ENCODE assay signal across 14 cellular contexts in genomic region chr2:241109210-241110088, GRCh38. TPM values are rescaled to one million over a fixed set of nuclear protein-coding genes. Genes with fewer than 3 reads are reported as not detected.
DNase-seq lines count a peak whose midpoint lies in the region; ATAC-seq, FAIRE-seq and TF ChIP-seq lines count a peak whose summit lies in the region.
"Had no signal": no experiment of that assay in that cellular context is flagged by ENCODE, and none has a peak within 500 bp of the region (broad histone marks: within the 10 kb centered on the region; RNA-seq: fewer than 3 reads in every experiment).

No MANE protein-coding gene starts in this region.

- H3K27ac ChIP-seq in HepG2 (ENCODE audit: extremely low read length, insufficient read depth, low read length) (no peak overlapping the region), thymus (ENCODE audit: low read depth) (peak overlapping the region; percentile 88)

- no peak for TF ChIP-seq CTCF in HepG2 (CRISPR knock-in tag; IDR thresholded peaks at IDR 0.05)

- no peak for TF ChIP-seq POLR2A in HepG2 (IDR thresholded peaks at IDR 0.05; ENCODE audit: insufficient read depth in 1 of 2, low read depth in 2 of 2, low read length in 2 of 2)

- WGBS in HepG2 (ENCODE audit: low lambda C conversion rate): 88% methylated on average over 14 of the region's 14 CpGs
- WGBS in thymus: 96% methylated on average over 14 of the region's 14 CpGs

- TF ChIP-seq RAD21 in HepG2 (CRISPR knock-in tag; IDR thresholded peaks at IDR 0.05): no peak

- H3K9me3 ChIP-seq in HepG2 (ENCODE audit: low read length) (no peaks in the 10 kb centered on the region), thymus (ENCODE audit: control insufficient read depth) (no peaks in the 10 kb centered on the region)

- no peaks in the 10 kb centered on the region for H3K4me1 ChIP-seq in HepG2 (ENCODE audit: insufficient read depth, low read length)
- no peaks in the 10 kb centered on the region for H3K4me1 ChIP-seq in thymus (ENCODE audit: control insufficient read depth, insufficient read depth, low read length)

- peak; percentile 48 for DNase-seq in stimulated activated CD4-positive, alpha-beta T cell treated with anti-CD3 and anti-CD28 coated beads, Interleukin-15, amount 100 ng/mL, for 24 hours
- no peak for DNase-seq in stimulated activated CD4-positive, alpha-beta T cell treated with anti-CD3 and anti-CD28 coated beads, Interleukin-4, amount 100 ng/mL, for 4 hours
- DNase-seq in activated T-cell treated with anti-CD3 and anti-CD28 coated beads, Interleukin-2, amount 50 U/mL, for 1 hour: peak; percentile 44
- DNase-seq in HepG2 (ENCODE audit: low spot score): no peak
- no peak for DNase-seq in ACHN
- DNase-seq: DND-41, foreskin fibroblast, HCEC 1CT, NCI-H187, RPMI8226, T-helper 9 cell had no signal

- H3K4me3 ChIP-seq in HepG2 (replicated peaks in 1 of 3; ENCODE audit: insufficient read depth in 1 of 3, low read depth in 2 of 3, low read length in 3 of 3) (no peak overlapping the region), thymus (ENCODE audit: low read length) (no peak overlapping the region)

- no peak overlapping the region for H2AFZ ChIP-seq in HepG2 (ENCODE audit: low read length)

- intact Hi-C loops in HepG2 (cut with micrococcal nuclease; ENCODE audit: unreplicated experiment): no loop called here

- H3K9ac ChIP-seq in HepG2 (ENCODE audit: insufficient read depth, low read depth, low read length): no peak overlapping the region

- no peaks in the 10 kb centered on the region for H3K27me3 ChIP-seq in HepG2 (ENCODE audit: control insufficient read depth in 1 of 2, insufficient read depth in 2 of 2, low read length in 2 of 2)
- no peaks in the 10 kb centered on the region for H3K27me3 ChIP-seq in thymus (ENCODE audit: control insufficient read depth, insufficient read depth)

- H3K4me2 ChIP-seq in HepG2 (ENCODE audit: low read depth, low read length): no peak overlapping the region

- peaks cover 7 to 29% of the 10 kb centered on the region in 2 experiments; a peak in 4 of 5 replicates for H3K36me3 ChIP-seq in HepG2 (replicated peaks in 1 of 2; ENCODE audit: control insufficient read depth in 1 of 2, insufficient read depth in 2 of 2, low read length in 2 of 2)
- H3K36me3 ChIP-seq in thymus (ENCODE audit: control insufficient read depth, insufficient read depth): peaks cover 22% of the 10 kb centered on the region

- ATAC-seq in HepG2: no peak
- no peak for ATAC-seq in GM21360 (IDR thresholded peaks at IDR 0.05; ENCODE audit: unreplicated experiment)
- ATAC-seq in HG02973 (IDR thresholded peaks at IDR 0.05; ENCODE audit: unreplicated experiment): no peak

- H4K20me1 ChIP-seq in HepG2 (ENCODE audit: insufficient read depth, low read length): no peaks in the 10 kb centered on the region

- in situ Hi-C loops in HepG2 (cut with HindIII; ENCODE audit: extremely low pct_ligation_motif_present, low pct_unique_long_range_greater_than_20kb) (no loop called here), ACHN (cut with HindIII; ENCODE audit: low pct_ligation_motif_present, low pct_unique_long_range_greater_than_20kb, low sequenced_read_pairs) (no loop called here)

- CTCF ChIA-PET in HepG2 (lab: Yijun Ruan, JAX; ENCODE audit: low intra/inter-chr PET ratio, low total read pairs): no interaction called here

- POLR2A ChIA-PET in HepG2 (lab: Yijun Ruan, JAX): no interaction called here

- no peaks in the 10 kb centered on the region for H3K79me2 ChIP-seq in HepG2 (ENCODE audit: insufficient read depth, low read length)

- no TSS peak for BruUV-seq in HepG2 (replicated peaks; lab: Mats Ljungman, UMichigan)

- TF ChIP-seq EP300 in HepG2 (IDR thresholded peaks at IDR 0.05; ENCODE audit: low read depth in 2 of 2, low read length in 2 of 2): no peak
- TF ChIP-seq EP300 in HepG2 (CRISPR knock-in tag; IDR thresholded peaks at IDR 0.05; ENCODE audit: borderline replicate concordance): no peak

- FAIRE-seq in HepG2 (lab: Jason Lieb, UNC): no peak

RNA-seq across cellular contexts. Expression of gene MTERF4, which starts 7.4 kb away (rescaled TPM):
- total RNA-seq in HepG2 (2016; rRNA removed; fragmentation: Illumina TruSeq; extraction: Trizol): 59.8 and 61.5 TPM in 2 replicates
- total RNA-seq in HepG2 (2016; cell fraction: cytosol; rRNA removed; fragmentation: Illumina TruSeq; extraction: Trizol; ENCODE audit: low read depth): 20.2 and 20.4 TPM in 2 replicates
- 57.2 and 63.4 TPM in 2 replicates for total RNA-seq in HepG2 (2016; cell fraction: insoluble cytoplasmic fraction; rRNA removed; fragmentation: Illumina TruSeq; extraction: Trizol)
- total RNA-seq in HepG2 (2016; cell fraction: membrane; rRNA removed; fragmentation: Illumina TruSeq; extraction: Trizol): 27.2 and 28.3 TPM in 2 replicates
- 47.3 and 61.7 TPM in 2 replicates for total RNA-seq in HepG2 (2016; cell fraction: nucleus; rRNA removed; fragmentation: Illumina TruSeq; extraction: Trizol)
- polyA plus RNA-seq in HepG2 (2011; rRNA removed) (37.1 and 50.5 TPM in 2 replicates), thymus (41.7 TPM)
- polyA plus RNA-seq in HepG2 (2011; cell fraction: cytosol; rRNA removed): 29.8 and 33.1 TPM in 2 replicates
- 71.5 and 77.4 TPM in 2 replicates for polyA plus RNA-seq in HepG2 (2011; cell fraction: nucleus; rRNA removed)
- 27.8 and 38.2 TPM in 2 replicates for polyA plus RNA-seq in HepG2 (2012)
- 18.2 and 22.9 TPM in 2 replicates for polyA plus RNA-seq in HepG2 (2016; cell fraction: cytosol; fragmentation: Illumina TruSeq; extraction: Trizol; ENCODE audit: low read depth)
- 67.1 and 69.1 TPM in 2 replicates for polyA plus RNA-seq in HepG2 (2016; cell fraction: insoluble cytoplasmic fraction; fragmentation: Illumina TruSeq; extraction: Trizol; ENCODE audit: low read depth)
- 20.0 and 22.3 TPM in 2 replicates for polyA plus RNA-seq in HepG2 (2016; cell fraction: membrane; fragmentation: Illumina TruSeq; extraction: Trizol; ENCODE audit: low read depth)
- polyA plus RNA-seq in HepG2 (2016; cell fraction: nucleus; fragmentation: Illumina TruSeq; extraction: Trizol; ENCODE audit: insufficient read depth, low read depth): 82.3 and 82.6 TPM in 2 replicates
- 31.6 and 46.9 TPM in 2 replicates for polyA minus RNA-seq in HepG2 (2011; rRNA and poly(A)+ RNA removed; ENCODE audit: low replicate concordance)
- 15.7 and 20.7 TPM in 2 replicates for polyA minus RNA-seq in HepG2 (2011; cell fraction: cytosol; rRNA and poly(A)+ RNA removed)
- polyA minus RNA-seq in HepG2 (2011; cell fraction: nucleus; rRNA and poly(A)+ RNA removed): 76.1 and 79.6 TPM in 2 replicates

RNA-seq across cellular contexts. Expression of gene PASK, which starts 39.8 kb away (rescaled TPM):
- 16.0 and 17.0 TPM in 2 replicates for total RNA-seq in HepG2 (2016; rRNA removed; fragmentation: Illumina TruSeq; extraction: Trizol)
- 18.0 and 28.0 TPM in 2 replicates for total RNA-seq in HepG2 (2016; cell fraction: cytosol; rRNA removed; fragmentation: Illumina TruSeq; extraction: Trizol; ENCODE audit: low read depth)
- 14.4 and 17.9 TPM in 2 replicates for total RNA-seq in HepG2 (2016; cell fraction: insoluble cytoplasmic fraction; rRNA removed; fragmentation: Illumina TruSeq; extraction: Trizol)
- total RNA-seq in HepG2 (2016; cell fraction: membrane; rRNA removed; fragmentation: Illumina TruSeq; extraction: Trizol): 5.9 and 7.8 TPM in 2 replicates
- total RNA-seq in HepG2 (2016; cell fraction: nucleus; rRNA removed; fragmentation: Illumina TruSeq; extraction: Trizol): 22.6 and 27.5 TPM in 2 replicates
- 6.9 and 7.1 TPM in 2 replicates for polyA plus RNA-seq in HepG2 (2011; rRNA removed)
- polyA plus RNA-seq in HepG2 (2011; cell fraction: cytosol; rRNA removed): 2.1 and 4.1 TPM in 2 replicates
- polyA plus RNA-seq in HepG2 (2011; cell fraction: nucleus; rRNA removed): 36.3 and 40.3 TPM in 2 replicates
- 6.8 and 9.6 TPM in 2 replicates for polyA plus RNA-seq in HepG2 (2012)
- polyA plus RNA-seq in HepG2 (2016; cell fraction: cytosol; fragmentation: Illumina TruSeq; extraction: Trizol; ENCODE audit: low read depth): 0.79 and 1.0 TPM in 2 replicates
- 9.2 and 11.1 TPM in 2 replicates for polyA plus RNA-seq in HepG2 (2016; cell fraction: insoluble cytoplasmic fraction; fragmentation: Illumina TruSeq; extraction: Trizol; ENCODE audit: low read depth)
- polyA plus RNA-seq in HepG2 (2016; cell fraction: membrane; fragmentation: Illumina TruSeq; extraction: Trizol; ENCODE audit: low read depth): 1.7 and 2.3 TPM in 2 replicates
- 79.4 and 83.7 TPM in 2 replicates for polyA plus RNA-seq in HepG2 (2016; cell fraction: nucleus; fragmentation: Illumina TruSeq; extraction: Trizol; ENCODE audit: insufficient read depth, low read depth)
- 28.2 and 32.5 TPM in 2 replicates for polyA minus RNA-seq in HepG2 (2011; rRNA and poly(A)+ RNA removed; ENCODE audit: low replicate concordance)
- 3.7 and 15.6 TPM in 2 replicates for polyA minus RNA-seq in HepG2 (2011; cell fraction: cytosol; rRNA and poly(A)+ RNA removed)
- 10.7 and 14.4 TPM in 2 replicates for polyA minus RNA-seq in HepG2 (2011; cell fraction: nucleus; rRNA and poly(A)+ RNA removed)
- 26.9 TPM for polyA plus RNA-seq in thymus

RNA-seq across cellular contexts. Expression of gene PPP1R7, which starts 40.8 kb away (rescaled TPM):
- total RNA-seq in HepG2 (2016; rRNA removed; fragmentation: Illumina TruSeq; extraction: Trizol): 67.9 and 77.2 TPM in 2 replicates
- total RNA-seq in HepG2 (2016; cell fraction: cytosol; rRNA removed; fragmentation: Illumina TruSeq; extraction: Trizol; ENCODE audit: low read depth): 27.7 and 40.5 TPM in 2 replicates
- total RNA-seq in HepG2 (2016; cell fraction: insoluble cytoplasmic fraction; rRNA removed; fragmentation: Illumina TruSeq; extraction: Trizol): 78.8 and 81.3 TPM in 2 replicates
- 33.9 and 34.7 TPM in 2 replicates for total RNA-seq in HepG2 (2016; cell fraction: membrane; rRNA removed; fragmentation: Illumina TruSeq; extraction: Trizol)
- 31.6 and 35.8 TPM in 2 replicates for total RNA-seq in HepG2 (2016; cell fraction: nucleus; rRNA removed; fragmentation: Illumina TruSeq; extraction: Trizol)
- 27.4 and 33.3 TPM in 2 replicates for polyA plus RNA-seq in HepG2 (2011; rRNA removed)
- polyA plus RNA-seq in HepG2 (2011; cell fraction: cytosol; rRNA removed): 19.4 and 25.1 TPM in 2 replicates
- 14.7 and 16.8 TPM in 2 replicates for polyA plus RNA-seq in HepG2 (2011; cell fraction: nucleus; rRNA removed)
- polyA plus RNA-seq in HepG2 (2012): 43.0 and 56.8 TPM in 2 replicates
- 29.9 and 37.7 TPM in 2 replicates for polyA plus RNA-seq in HepG2 (2016; cell fraction: cytosol; fragmentation: Illumina TruSeq; extraction: Trizol; ENCODE audit: low read depth)
- 99.4 and 106 TPM in 2 replicates for polyA plus RNA-seq in HepG2 (2016; cell fraction: insoluble cytoplasmic fraction; fragmentation: Illumina TruSeq; extraction: Trizol; ENCODE audit: low read depth)
- polyA plus RNA-seq in HepG2 (2016; cell fraction: membrane; fragmentation: Illumina TruSeq; extraction: Trizol; ENCODE audit: low read depth): 34.4 and 34.7 TPM in 2 replicates
- 52.8 and 60.1 TPM in 2 replicates for polyA plus RNA-seq in HepG2 (2016; cell fraction: nucleus; fragmentation: Illumina TruSeq; extraction: Trizol; ENCODE audit: insufficient read depth, low read depth)
- polyA minus RNA-seq in HepG2 (2011; rRNA and poly(A)+ RNA removed; ENCODE audit: low replicate concordance): 22.5 and 25.7 TPM in 2 replicates
- polyA minus RNA-seq in HepG2 (2011; cell fraction: cytosol; rRNA and poly(A)+ RNA removed): 18.4 and 24.7 TPM in 2 replicates
- polyA minus RNA-seq in HepG2 (2011; cell fraction: nucleus; rRNA and poly(A)+ RNA removed): 24.0 and 27.0 TPM in 2 replicates
- 63.7 TPM for polyA plus RNA-seq in thymus

Comparison
In these comparisons a context has a peak if more than half of its experiments do, and no peak if none do; other contexts are left out.
1. DNase-seq: peak in stimulated activated CD4-positive, alpha-beta T cell treated with anti-CD3 and anti-CD28 coated beads, Interleukin-15, amount 100 ng/mL, for 24 hours (single experiment) and activated T-cell treated with anti-CD3 and anti-CD28 coated beads, Interleukin-2, amount 50 U/mL, for 1 hour (single experiment); none in stimulated activated CD4-positive, alpha-beta T cell treated with anti-CD3 and anti-CD28 coated beads, Interleukin-4, amount 100 ng/mL, for 4 hours (0 of 2), HepG2 (single experiment) and ACHN (single experiment).